ENCODE assay signal across 13 cellular contexts in genomic region chr5:176743136-176743827, GRCh38.
DNase-seq lines count a peak whose midpoint lies in the region; ATAC-seq and TF ChIP-seq lines count a peak whose summit lies in the region.
"Had no signal": no experiment of that assay in that cellular context is flagged by ENCODE, and none has a peak within 500 bp of the region (broad histone marks: within the 10 kb centered on the region; RNA-seq: fewer than 3 reads in every experiment).

No MANE protein-coding gene starts in this region.

- in situ Hi-C loops in gastrocnemius medialis (cut with MboI; ENCODE audit: low sequenced_read_pairs in 4 of 4), result no loop called here

- ATAC-seq in gastrocnemius medialis (no peak), HG02973 (IDR thresholded peaks at IDR 0.05; ENCODE audit: unreplicated experiment) (no peak)
- ATAC-seq in activated CD8-positive, alpha-beta T cell treated with anti-CD3 and anti-CD28 coated beads for 36 hours, result no peak

- no peaks in the 10 kb centered on the region for H3K9me3 Mint-ChIP-seq in mesothelial cell of epicardium
- no peaks in the 10 kb centered on the region for H3K9me3 Mint-ChIP-seq in activated CD8-positive, alpha-beta T cell treated with anti-CD3 and anti-CD28 coated beads for 36 hours
- H3K9me3 Mint-ChIP-seq in activated CD4-positive, alpha-beta memory T cell treated with anti-CD3 and anti-CD28 coated beads for 36 hours, result no peaks in the 10 kb centered on the region
- H3K9me3 Mint-ChIP-seq: HFFc6 had no signal

- H3K27ac Mint-ChIP-seq in mesothelial cell of epicardium, result no peak overlapping the region
- no peak overlapping the region for H3K27ac Mint-ChIP-seq in activated CD8-positive, alpha-beta T cell treated with anti-CD3 and anti-CD28 coated beads for 36 hours
- H3K27ac Mint-ChIP-seq in activated CD4-positive, alpha-beta memory T cell treated with anti-CD3 and anti-CD28 coated beads for 36 hours, result no peak overlapping the region
- H3K27ac Mint-ChIP-seq: activated CD8-positive, alpha-beta T cell treated with anti-CD3 and anti-CD28 coated beads, Interleukin-2, amount 10 ng/mL, durations not matched to agents 7 days and 5 days; CD4-positive, alpha-beta memory T cell; HFFc6 had no signal

- no peak overlapping the region for H3K27ac ChIP-seq in colonic mucosa
- H3K27ac ChIP-seq in gastrocnemius medialis, result no peak overlapping the region

- no peaks in the 10 kb centered on the region for H3K27me3 ChIP-seq in BE2C
- H3K27me3 ChIP-seq in colonic mucosa, result peaks cover 29% of the 10 kb centered on the region
- peaks cover 67 to 71% (median 68%) of the 10 kb centered on the region in 3 donors for H3K27me3 ChIP-seq in gastrocnemius medialis

- CTCF ChIA-PET in activated CD8-positive, alpha-beta T cell treated with anti-CD3 and anti-CD28 coated beads for 36 hours (lab: Charles Lee), result interaction anchor here (2.1 kb wide), 1 partner anchor 83 kb away, joined by 13 read pairs; no protein-coding TSS in a partner anchor
- CTCF ChIA-PET in activated CD4-positive, alpha-beta memory T cell treated with anti-CD3 and anti-CD28 coated beads for 36 hours (lab: Charles Lee), result interaction anchor here (1.8 kb wide), 1 partner anchor 86 kb away, joined by 4 read pairs; no protein-coding TSS in a partner anchor

- no peak for TF ChIP-seq POLR2A in gastrocnemius medialis (IDR thresholded peaks at IDR 0.05)

- TF ChIP-seq CTCF in BE2C (IDR thresholded peaks at IDR 0.05; ENCODE audit: low read depth, low read length) (no peak), colonic mucosa (IDR thresholded peaks at IDR 0.05) (no peak), mesothelial cell of epicardium (IDR thresholded peaks at IDR 0.05; ENCODE audit: unreplicated experiment) (no peak), gastrocnemius medialis (IDR thresholded peaks at IDR 0.05 in 4 of 5, conservative IDR thresholded peaks at IDR 0.05 in 1 of 5) (no peak)
- no peak for TF ChIP-seq CTCF in activated CD8-positive, alpha-beta T cell treated with anti-CD3 and anti-CD28 coated beads for 36 hours (IDR thresholded peaks at IDR 0.05)

- H3K9me3 ChIP-seq in BE2C, result no peaks in the 10 kb centered on the region
- no peaks in the 10 kb centered on the region for H3K9me3 ChIP-seq in colonic mucosa
- no peaks in the 10 kb centered on the region for H3K9me3 ChIP-seq in gastrocnemius medialis

- H3K9ac ChIP-seq in colonic mucosa (ENCODE audit: low read depth in 2 of 2, low read length in 2 of 2), result no peak overlapping the region

- POLR2A ChIA-PET in activated CD8-positive, alpha-beta T cell treated with anti-CD3 and anti-CD28 coated beads for 36 hours (lab: Charles Lee), result no interaction called here
- POLR2A ChIA-PET in activated CD4-positive, alpha-beta memory T cell treated with anti-CD3 and anti-CD28 coated beads for 36 hours (lab: Charles Lee), result no interaction called here

- H3K4me1 ChIP-seq in BE2C (peaks cover 21% of the 10 kb centered on the region), colonic mucosa (no peaks in the 10 kb centered on the region), gastrocnemius medialis (no peaks in the 10 kb centered on the region)

- peaks cover 94% of the 10 kb centered on the region for H3K27me3 Mint-ChIP-seq in mesothelial cell of epicardium (ENCODE audit: low read depth)
- H3K27me3 Mint-ChIP-seq in activated CD8-positive, alpha-beta T cell treated with anti-CD3 and anti-CD28 coated beads for 36 hours, result peaks cover 79% of the 10 kb centered on the region
- H3K27me3 Mint-ChIP-seq in activated CD4-positive, alpha-beta memory T cell treated with anti-CD3 and anti-CD28 coated beads for 36 hours, result peaks cover 70% of the 10 kb centered on the region

- H3K36me3 Mint-ChIP-seq in mesothelial cell of epicardium, result no peaks in the 10 kb centered on the region
- H3K36me3 Mint-ChIP-seq in activated CD8-positive, alpha-beta T cell treated with anti-CD3 and anti-CD28 coated beads for 36 hours (ENCODE audit: low read depth), result no peaks in the 10 kb centered on the region
- H3K36me3 Mint-ChIP-seq in activated CD4-positive, alpha-beta memory T cell treated with anti-CD3 and anti-CD28 coated beads for 36 hours, result no peaks in the 10 kb centered on the region

- intact Hi-C loops in colonic mucosa (cut with DNase I), result no loop called here
- intact Hi-C loops in gastrocnemius medialis (cut with DNase I; ENCODE audit: low total_unique reads), result no loop called here
- intact Hi-C loops in activated CD8-positive, alpha-beta T cell treated with anti-CD3 and anti-CD28 coated beads for 36 hours (cut with micrococcal nuclease), result no loop called here
- intact Hi-C loops in activated CD4-positive, alpha-beta memory T cell treated with anti-CD3 and anti-CD28 coated beads for 36 hours (cut with micrococcal nuclease), result no loop called here

- DNase-seq in BE2C, result no peak
- peak; percentile 66 for DNase-seq in NCI-H1092 (lab: John Stamatoyannopoulos, UW)
- DNase-seq in colonic mucosa, result peak; percentile 10
- DNase-seq in mesothelial cell of epicardium (ENCODE audit: low spot score in 2 of 2, unreplicated experiment in 2 of 2), result no peak
- DNase-seq in gastrocnemius medialis, result no peak
- DNase-seq in activated CD8-positive, alpha-beta T cell treated with anti-CD3 and anti-CD28 coated beads for 36 hours, result no peak
- DNase-seq in activated CD4-positive, alpha-beta memory T cell treated with anti-CD3 and anti-CD28 coated beads for 36 hours, result no peak
- DNase-seq: activated CD8-positive, alpha-beta T cell treated with anti-CD3 and anti-CD28 coated beads, Interleukin-2, amount 10 ng/mL, durations not matched to agents 7 days and 5 days; CD4-positive, alpha-beta memory T cell; HFFc6; KG1; stimulated activated naive CD4-positive, alpha-beta T cell had no signal

- peaks cover 13% of the 10 kb centered on the region for H3K4me1 Mint-ChIP-seq in mesothelial cell of epicardium
- peaks cover 19% of the 10 kb centered on the region for H3K4me1 Mint-ChIP-seq in activated CD8-positive, alpha-beta T cell treated with anti-CD3 and anti-CD28 coated beads for 36 hours (ENCODE audit: low read depth)
- peaks cover 29% of the 10 kb centered on the region for H3K4me1 Mint-ChIP-seq in activated CD4-positive, alpha-beta memory T cell treated with anti-CD3 and anti-CD28 coated beads for 36 hours (ENCODE audit: low read depth)

- H3K36me3 ChIP-seq in BE2C (no peaks in the 10 kb centered on the region), colonic mucosa (no peaks in the 10 kb centered on the region), gastrocnemius medialis (no peaks in the 10 kb centered on the region)

- H3K4me3 ChIP-seq in BE2C (ENCODE audit: low read depth, low read length) (peak overlapping the region; percentile 41), colonic mucosa (no peak overlapping the region), gastrocnemius medialis (peak overlapping the region in 1 of 4 donors; percentile 32)

- peak overlapping the region; percentile 50 for H3K4me3 Mint-ChIP-seq in mesothelial cell of epicardium
- no peak overlapping the region for H3K4me3 Mint-ChIP-seq in activated CD8-positive, alpha-beta T cell treated with anti-CD3 and anti-CD28 coated beads for 36 hours
- no peak overlapping the region for H3K4me3 Mint-ChIP-seq in activated CD4-positive, alpha-beta memory T cell treated with anti-CD3 and anti-CD28 coated beads for 36 hours
- H3K4me3 Mint-ChIP-seq: activated CD8-positive, alpha-beta T cell treated with anti-CD3 and anti-CD28 coated beads, Interleukin-2, amount 10 ng/mL, durations not matched to agents 7 days and 5 days; HFFc6 had no signal

Comparison
In these comparisons a context has a peak if more than half of its experiments do, and no peak if none do; other contexts are left out.
1. DNase-seq: peak in NCI-H1092 (single experiment) and colonic mucosa (single experiment); none in BE2C (single experiment), mesothelial cell of epicardium (0 of 2), gastrocnemius medialis (0 of 2), activated CD8-positive, alpha-beta T cell treated with anti-CD3 and anti-CD28 coated beads for 36 hours (single experiment) and activated CD4-positive, alpha-beta memory T cell treated with anti-CD3 and anti-CD28 coated beads for 36 hours (single experiment).